Comparison of ENCODE assay signal across 1 cellular context in genomic region chr3:88879905-88880304, GRCh38.
TF ChIP-seq lines count a peak whose summit lies in the region.

No MANE protein-coding gene starts in this region.

TF ChIP-seq in GM23338, 12 proteins besides CTCF, POLR2A, EP300 and RAD21 (continued from another document):
- TF ChIP-seq REST (IDR thresholded peaks at IDR 0.05; ENCODE audit: unreplicated experiment) (no peak), JUNB (IDR thresholded peaks at IDR 0.05; ENCODE audit: unreplicated experiment) (no peak), EZH2phosphoT487 (IDR thresholded peaks at IDR 0.05; ENCODE audit: unreplicated experiment) (no peak)
